ENCODE assay signal across 14 cellular contexts in the genomic region with DNA sequence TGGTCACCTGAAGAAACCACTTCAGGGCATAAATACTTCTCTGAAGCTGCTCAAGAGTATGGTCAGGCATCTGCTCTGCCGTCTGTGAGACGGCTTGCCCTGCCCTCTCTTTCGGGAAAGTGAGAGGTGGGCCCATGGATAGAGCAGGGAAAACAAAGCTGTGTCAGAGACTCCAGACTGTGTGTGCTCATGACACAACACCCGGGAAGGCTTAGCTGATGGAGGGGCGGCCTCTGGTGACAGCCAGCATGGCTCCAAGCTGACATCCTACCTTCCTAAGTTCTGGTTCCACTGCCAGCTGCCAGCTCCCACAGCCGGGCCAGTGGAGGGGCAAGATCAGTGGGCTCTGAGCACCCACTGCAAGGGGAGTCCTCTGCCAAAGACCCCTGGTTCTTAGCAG.
DNase-seq lines count a peak whose midpoint lies in the region; ATAC-seq, FAIRE-seq and TF ChIP-seq lines count a peak whose summit lies in the region.
"Had no signal": no experiment of that assay in that cellular context is flagged by ENCODE, and none has a peak within 500 bp of the region (broad histone marks: within the 10 kb centered on the region; RNA-seq: fewer than 3 reads in every experiment).

No MANE protein-coding gene starts in this region.

- 0% methylated on average over 3 of the region's 6 CpGs for WGBS in HepG2 (ENCODE audit: low lambda C conversion rate)
- 45% methylated on average over 3 of the region's 6 CpGs for WGBS in right lobe of liver (ENCODE audit: insufficient coverage, low coverage, low lambda C conversion rate, missing lambda C conversion rate)
- WGBS in lung, 2 donors, result 81 to 90% methylated on average over 6 of the region's 6 CpGs

- BruUV-seq in HepG2 (replicated peaks; lab: Mats Ljungman, UMichigan), result no TSS peak

- H3K9me3 ChIP-seq in HepG2 (ENCODE audit: low read length), result no peaks in the 10 kb centered on the region
- H3K9me3 ChIP-seq in right lobe of liver, result no peaks in the 10 kb centered on the region
- peaks cover 0 to 9% of the 10 kb centered on the region in 2 donors for H3K9me3 ChIP-seq in lung (ENCODE audit: control insufficient read depth in 2 of 2, insufficient read depth in 1 of 2, low read length in 1 of 2)
- H3K9me3 ChIP-seq: BLaER1 treated with 17β-estradiol and CSF1 and Interleukin-3, amounts not matched to agents 10 nM and 100 nM had no signal

- no peak for FAIRE-seq in HepG2 (lab: Jason Lieb, UNC)
- FAIRE-seq: H1 had no signal

- in situ Hi-C loops in HepG2 (cut with HindIII; ENCODE audit: extremely low pct_ligation_motif_present, low pct_unique_long_range_greater_than_20kb), result no loop called here

- H3K36me3 ChIP-seq in HepG2 (replicated peaks in 1 of 2; ENCODE audit: control insufficient read depth in 1 of 2, insufficient read depth in 2 of 2, low read length in 2 of 2) (no peaks in the 10 kb centered on the region), right lobe of liver (no peaks in the 10 kb centered on the region), lung (ENCODE audit: control insufficient read depth in 2 of 2, insufficient read depth in 2 of 2, low read length in 2 of 2) (no peaks in the 10 kb centered on the region)
- H3K36me3 ChIP-seq: BLaER1 treated with 17β-estradiol and CSF1 and Interleukin-3, amounts not matched to agents 10 nM and 100 nM had no signal

- H4K20me1 ChIP-seq in HepG2 (ENCODE audit: insufficient read depth, low read length), result no peaks in the 10 kb centered on the region
- H4K20me1 ChIP-seq: BLaER1 treated with 17β-estradiol and CSF1 and Interleukin-3, amounts not matched to agents 10 nM and 100 nM had no signal

- H3K27me3 ChIP-seq in HepG2 (ENCODE audit: control insufficient read depth in 1 of 2, insufficient read depth in 2 of 2, low read length in 2 of 2) (no peaks in the 10 kb centered on the region), right lobe of liver (no peaks in the 10 kb centered on the region), lung (ENCODE audit: control insufficient read depth, insufficient read depth) (no peaks in the 10 kb centered on the region)
- H3K27me3 ChIP-seq: BLaER1 treated with 17β-estradiol and CSF1 and Interleukin-3, amounts not matched to agents 10 nM and 100 nM had no signal

- DNase-seq in NCI-H82 (lab: John Stamatoyannopoulos, UW) (peak; percentile 18), NCI-H82 treated with DMSO at 0.1 percent for 48 hours (lab: John Stamatoyannopoulos, UW; ENCODE audit: unreplicated experiment) (no peak), HepG2 (ENCODE audit: low spot score) (no peak), right lobe of liver (no peak), lung (ENCODE audit: low spot score) (peak; percentile 13)
- DNase-seq: Calu3; CD8-positive, alpha-beta T cell; DMS79 treated with DMSO at 0.1 percent for 48 hours; GF-D8; H9 had no signal

- TF ChIP-seq EP300 in HepG2 (IDR thresholded peaks at IDR 0.05; ENCODE audit: low read depth in 2 of 2, low read length in 2 of 2), result no peak
- TF ChIP-seq EP300 in HepG2 (CRISPR knock-in tag; IDR thresholded peaks at IDR 0.05; ENCODE audit: borderline replicate concordance), result no peak

- peak; percentile 51; the same call in 2 of the 3 replicates for ATAC-seq in HepG2
- ATAC-seq in right lobe of liver, result no peak
- ATAC-seq in lung (ENCODE audit: insufficient read depth, low FRiP score), result no peak
- ATAC-seq in HG02610 (IDR thresholded peaks at IDR 0.05; ENCODE audit: unreplicated experiment), result no peak
- no peak for ATAC-seq in GM21529 (IDR thresholded peaks at IDR 0.05; ENCODE audit: unreplicated experiment)
- ATAC-seq: CD8-positive, alpha-beta T cell had no signal

- no peaks in the 10 kb centered on the region for H3K79me2 ChIP-seq in HepG2 (ENCODE audit: insufficient read depth, low read length)

- TF ChIP-seq RAD21 in HepG2 (CRISPR knock-in tag; IDR thresholded peaks at IDR 0.05), result no peak

- no peak overlapping the region for H3K4me3 ChIP-seq in HepG2 (replicated peaks in 1 of 3; ENCODE audit: insufficient read depth in 1 of 3, low read depth in 2 of 3, low read length in 3 of 3)
- H3K4me3 ChIP-seq in right lobe of liver, result no peak overlapping the region
- H3K4me3 ChIP-seq in lung, result no peak overlapping the region
- H3K4me3 ChIP-seq: BLaER1 treated with 17β-estradiol and CSF1 and Interleukin-3, amounts not matched to agents 10 nM and 100 nM had no signal

- intact Hi-C loops in HepG2 (cut with micrococcal nuclease; ENCODE audit: unreplicated experiment), result no loop called here
- intact Hi-C loops in right lobe of liver (cut with DNase I), result no loop called here

- H2AFZ ChIP-seq in HepG2 (ENCODE audit: low read length), result no peak overlapping the region

- TF ChIP-seq POLR2A in HepG2 (IDR thresholded peaks at IDR 0.05; ENCODE audit: insufficient read depth in 1 of 2, low read depth in 2 of 2, low read length in 2 of 2) (no peak), right lobe of liver (IDR thresholded peaks at IDR 0.05) (no peak)

- no peak overlapping the region for H3K27ac ChIP-seq in HepG2 (ENCODE audit: extremely low read length, insufficient read depth, low read length)
- no peak overlapping the region for H3K27ac ChIP-seq in right lobe of liver
- no peak overlapping the region for H3K27ac ChIP-seq in lung (ENCODE audit: low read depth in 1 of 2, low read length in 1 of 2)
- H3K27ac ChIP-seq: BLaER1 treated with 17β-estradiol and CSF1 and Interleukin-3, amounts not matched to agents 10 nM and 100 nM had no signal

- H3K4me2 ChIP-seq in HepG2 (ENCODE audit: low read depth, low read length), result no peak overlapping the region
- H3K4me2 ChIP-seq: BLaER1 treated with 17β-estradiol and CSF1 and Interleukin-3, amounts not matched to agents 10 nM and 100 nM had no signal

- CTCF ChIA-PET in HepG2 (lab: Yijun Ruan, JAX; ENCODE audit: low intra/inter-chr PET ratio, low total read pairs), result no interaction called here

- H3K9ac ChIP-seq in HepG2 (ENCODE audit: insufficient read depth, low read depth, low read length), result no peak overlapping the region
- H3K9ac ChIP-seq: BLaER1 treated with 17β-estradiol and CSF1 and Interleukin-3, amounts not matched to agents 10 nM and 100 nM had no signal

- H3K4me1 ChIP-seq in HepG2 (ENCODE audit: insufficient read depth, low read length), result no peaks in the 10 kb centered on the region
- no peaks in the 10 kb centered on the region for H3K4me1 ChIP-seq in right lobe of liver
- H3K4me1 ChIP-seq in lung (ENCODE audit: control insufficient read depth in 2 of 2, insufficient read depth in 2 of 2, low read length in 2 of 2), result no peaks in the 10 kb centered on the region
- H3K4me1 ChIP-seq: BLaER1 treated with 17β-estradiol and CSF1 and Interleukin-3, amounts not matched to agents 10 nM and 100 nM had no signal

- TF ChIP-seq CTCF in HepG2 (CRISPR knock-in tag; IDR thresholded peaks at IDR 0.05) (peak; percentile 32; the same call in 1 of the 2 replicates), right lobe of liver (IDR thresholded peaks at IDR 0.05) (no peak), lung (IDR thresholded peaks at IDR 0.05; ENCODE audit: control extremely low read depth, extremely low read depth) (no peak)

- POLR2A ChIA-PET in HepG2 (lab: Yijun Ruan, JAX), result no interaction called here

TF ChIP-seq in HepG2, 621 proteins besides CTCF, POLR2A, EP300 and RAD21:
- TF ChIP-seq, protein P1, sequence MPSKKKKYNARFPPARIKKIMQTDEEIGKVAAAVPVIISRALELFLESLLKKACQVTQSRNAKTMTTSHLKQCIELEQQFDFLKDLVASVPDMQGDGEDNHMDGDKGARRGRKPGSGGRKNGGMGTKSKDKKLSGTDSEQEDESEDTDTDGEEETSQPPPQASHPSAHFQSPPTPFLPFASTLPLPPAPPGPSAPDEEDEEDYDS (CRISPR knock-in tag; IDR thresholded peaks at IDR 0.05), result no peak
- TF ChIP-seq STAG1 (CRISPR knock-in tag; IDR thresholded peaks at IDR 0.05) (0 out of 2 replicates have a peak, but pooled peaks have one; percentile 5), ZNF770 (CRISPR knock-in tag; IDR thresholded peaks at IDR 0.05) (no peak), MEIS1 (CRISPR knock-in tag; IDR thresholded peaks at IDR 0.05; ENCODE audit: borderline replicate concordance) (no peak), ARNT (IDR thresholded peaks at IDR 0.05) (no peak)
TF ChIP-seq in HepG2: peak in this region for 1.

Comparison
In these comparisons a context has a peak if more than half of its experiments do, and no peak if none do; other contexts are left out.
1. DNase-seq: peak in NCI-H82 (single experiment) and lung (single experiment); none in NCI-H82 treated with DMSO at 0.1 percent for 48 hours (single experiment), HepG2 (single experiment) and right lobe of liver (0 of 3).